ENCODE assay signal across 12 cellular contexts in genomic region chr3:141330718-141331369, GRCh38. TPM values are rescaled to one million over a fixed set of nuclear protein-coding genes. Genes with fewer than 3 reads are reported as not detected.
DNase-seq lines count a peak whose midpoint lies in the region; ATAC-seq and TF ChIP-seq lines count a peak whose summit lies in the region.
"Had no signal": no experiment of that assay in that cellular context is flagged by ENCODE, and none has a peak within 500 bp of the region (broad histone marks: within the 10 kb centered on the region; RNA-seq: fewer than 3 reads in every experiment).

No MANE protein-coding gene starts in this region.

- peak overlapping the region; percentile 86 to 94 for H4K8ac ChIP-seq in IMR-90 (ENCODE audit: low read depth in 2 of 2, low read length in 2 of 2)
- no peak overlapping the region for H4K8ac ChIP-seq in trophoblast cell (ENCODE audit: low read depth, low read length)

- no peaks in the 10 kb centered on the region for H3K9me3 ChIP-seq in BLaER1
- H3K9me3 ChIP-seq in IMR-90 (ENCODE audit: control insufficient read depth, insufficient read depth, low read length) = no peaks in the 10 kb centered on the region
- no peaks in the 10 kb centered on the region for H3K9me3 ChIP-seq in trophoblast cell (ENCODE audit: insufficient read depth, low read depth, low read length)
- H3K9me3 ChIP-seq: esophagus muscularis mucosa had no signal

- H2BK12ac ChIP-seq in trophoblast cell (ENCODE audit: low read length) = no peak overlapping the region

- H4K20me1 ChIP-seq in BLaER1 (no peaks in the 10 kb centered on the region), IMR-90 (ENCODE audit: insufficient read depth, low read length) (no peaks in the 10 kb centered on the region)

- H2AK9ac ChIP-seq in IMR-90 (replicated peaks; ENCODE audit: low read depth, low read length, poor library complexity) = peak overlapping the region; percentile 83

- peak overlapping the region; percentile 98 for H3K27ac Mint-ChIP-seq in chondrocyte (ENCODE audit: unreplicated experiment)
- H3K27ac Mint-ChIP-seq: activated CD4-positive, alpha-beta T cell treated with anti-CD3 and anti-CD28 coated beads for 36 hours had no signal

- peak overlapping the region; percentile 98 for H2AK5ac ChIP-seq in IMR-90 (ENCODE audit: low read depth, low read length)
- H2AK5ac ChIP-seq in trophoblast cell (ENCODE audit: low read length) = no peak overlapping the region

- WGBS in IMR-90 (ENCODE audit: extremely low coverage in 2 of 2, insufficient read length in 1 of 2), 2 experiments = no CpG with 5 or more reads among the region's 3 CpGs
- WGBS in trophoblast cell (ENCODE audit: extremely low coverage, insufficient coverage, insufficient read length) = no CpG with 5 or more reads among the region's 3 CpGs

- no peaks in the 10 kb centered on the region for H3K36me3 ChIP-seq in BLaER1
- H3K36me3 ChIP-seq in IMR-90 (ENCODE audit: control insufficient read depth, insufficient read depth, low read length) = no peaks in the 10 kb centered on the region
- no peaks in the 10 kb centered on the region for H3K36me3 ChIP-seq in trophoblast cell (ENCODE audit: control insufficient read depth in 1 of 2, insufficient read depth in 2 of 2, low read length in 2 of 2)
- H3K36me3 ChIP-seq: esophagus muscularis mucosa had no signal

- DNase-seq in IMR-90 = peak; percentile 54
- DNase-seq in chondrocyte (ENCODE audit: low spot score) = no peak
- no peak for DNase-seq in trophoblast cell
- no peak for DNase-seq in DMS153 treated with DMSO at 0.1 percent for 48 hours (lab: John Stamatoyannopoulos, UW; ENCODE audit: unreplicated experiment)
- DNase-seq in COLO829 (ENCODE audit: low spot score) = no peak
- DNase-seq in stimulated activated CD4-positive, alpha-beta T cell treated with anti-CD3 and anti-CD28 coated beads, Interleukin-2, amount 100 ng/mL, for 24 hours = no peak
- DNase-seq: activated effector memory CD4-positive, alpha-beta T cell treated with Interleukin-2 at 50 U/mL for 16 hours; GF-D8; NCI-H1105 had no signal

- no peak for ATAC-seq in IMR-90 (ENCODE audit: low read depth)
- ATAC-seq: activated CD4-positive, alpha-beta T cell treated with anti-CD3 and anti-CD28 coated beads for 36 hours had no signal

- H3K4ac ChIP-seq in IMR-90 (ENCODE audit: low read depth, low read length) (peak overlapping the region; percentile 99), trophoblast cell (ENCODE audit: low read depth, low read length) (no peak overlapping the region)

- peak overlapping the region; percentile 99 for H2BK120ac ChIP-seq in IMR-90 (ENCODE audit: low read depth, low read length)
- H2BK120ac ChIP-seq in trophoblast cell (ENCODE audit: insufficient read depth, low read length, poor library complexity) = no peak overlapping the region

- H3K23ac ChIP-seq in IMR-90 (ENCODE audit: low read depth, low read length) = peak overlapping the region; percentile 98
- no peak overlapping the region for H3K23ac ChIP-seq in trophoblast cell (ENCODE audit: low read length)

- dilution Hi-C loops in IMR-90 (cut with HindIII; ENCODE audit: low sequenced_read_pairs, unreplicated experiment) = no loop called here

- H3K27me3 ChIP-seq in BLaER1 (no peaks in the 10 kb centered on the region), IMR-90 (ENCODE audit: control insufficient read depth, insufficient read depth, low read length) (no peaks in the 10 kb centered on the region), trophoblast cell (ENCODE audit: insufficient read depth, low read length) (no peaks in the 10 kb centered on the region)
- H3K27me3 ChIP-seq: esophagus muscularis mucosa had no signal

- peak overlapping the region; percentile 96 for H2BK15ac ChIP-seq in IMR-90 (ENCODE audit: low read depth, low read length)

- H3K18ac ChIP-seq in IMR-90 (ENCODE audit: low read depth, low read length) (peak overlapping the region; percentile 94; the same call in 1 of the 2 replicates), trophoblast cell (ENCODE audit: low read length) (no peak overlapping the region)

- no peak overlapping the region for H3K4me3 Mint-ChIP-seq in chondrocyte (ENCODE audit: unreplicated experiment)
- H3K4me3 Mint-ChIP-seq: activated CD4-positive, alpha-beta T cell treated with anti-CD3 and anti-CD28 coated beads for 36 hours had no signal

- H3K4me3 ChIP-seq in BLaER1 (no peak overlapping the region), IMR-90 (ENCODE audit: insufficient read depth, low read depth, low read length) (no peak overlapping the region), trophoblast cell (ENCODE audit: low read depth, low read length) (no peak overlapping the region)
- H3K4me3 ChIP-seq: esophagus muscularis mucosa had no signal

- TF ChIP-seq CTCF in IMR-90 (conservative IDR thresholded peaks at IDR 0.05; ENCODE audit: low read depth, low read length) (no peak), chondrocyte (IDR thresholded peaks at IDR 0.05) (no peak)

- POLR2A ChIA-PET in IMR-90 (lab: Charles Lee; ENCODE audit: unreplicated experiment) = interaction anchor here (1.3 kb wide), 1 partner anchor 35 kb away, joined by 4 read pairs; no protein-coding TSS in a partner anchor

- no TSS peak for BruUV-seq in IMR-90 (replicated peaks; lab: Mats Ljungman, UMichigan)

- H3K36me3 Mint-ChIP-seq in chondrocyte (ENCODE audit: low read depth) = no peaks in the 10 kb centered on the region

- in situ Hi-C loops in IMR-90 (cut with MboI; ENCODE audit: low sequenced_read_pairs) = loop anchor here (25.0 kb wide), 1 partner anchor 556 kb away; the partner anchor contains the start of gene ATP1B3

- peak overlapping the region; percentile 98 for H3K14ac ChIP-seq in IMR-90 (replicated peaks; ENCODE audit: low read depth, low read length)
- no peak overlapping the region for H3K14ac ChIP-seq in trophoblast cell (ENCODE audit: low read length)

- H2BK5ac ChIP-seq in IMR-90 (ENCODE audit: low read depth, low read length, poor library complexity, severe bottlenecking) (peak overlapping the region; percentile 99), trophoblast cell (ENCODE audit: low read depth, low read length, poor library complexity) (no peak overlapping the region)

- H3K9ac ChIP-seq in BLaER1 (no peak overlapping the region), IMR-90 (ENCODE audit: low read depth, low read length) (peak overlapping the region; percentile 59; the same call in 1 of the 2 replicates), trophoblast cell (ENCODE audit: low read length) (no peak overlapping the region)

- peak overlapping the region; percentile 78 for H4K5ac ChIP-seq in IMR-90 (ENCODE audit: low read depth, low read length)

- TF ChIP-seq RAD21 in IMR-90 (IDR thresholded peaks at IDR 0.05; ENCODE audit: low read length) = no peak

- H3K79me1 ChIP-seq in IMR-90 (ENCODE audit: low read depth in 1 of 2, low read length in 2 of 2) = peaks cover 0 to 30% of the 10 kb centered on the region in 2 experiments; a peak in 3 of 4 replicates
- peaks cover 3% of the 10 kb centered on the region for H3K79me1 ChIP-seq in trophoblast cell (ENCODE audit: low read length)

- intact Hi-C loops in IMR-90 (cut with micrococcal nuclease) = no loop called here

- no peaks in the 10 kb centered on the region for H3K27me3 Mint-ChIP-seq in chondrocyte (ENCODE audit: low read depth)

- H4K12ac ChIP-seq in trophoblast cell (ENCODE audit: low read depth, low read length) = no peak overlapping the region

- H3K4me1 ChIP-seq in BLaER1 (peaks cover 16% of the 10 kb centered on the region), IMR-90 (ENCODE audit: control insufficient read depth, insufficient read depth, low read length) (peaks cover 32% of the 10 kb centered on the region), trophoblast cell (ENCODE audit: control insufficient read depth in 1 of 2, insufficient read depth in 2 of 2, low read length in 2 of 2) (peaks cover 4 to 11% of the 10 kb centered on the region in 2 experiments)

- no peak overlapping the region for H3K27ac ChIP-seq in BLaER1
- H3K27ac ChIP-seq in IMR-90 (ENCODE audit: insufficient read depth, low read length) = peak overlapping the region; percentile 67
- H3K27ac ChIP-seq in trophoblast cell (ENCODE audit: low read depth, low read length) = peak overlapping the region; percentile 36
- H3K27ac ChIP-seq: esophagus muscularis mucosa had no signal

- H4K91ac ChIP-seq in IMR-90 (ENCODE audit: insufficient read depth, low read depth, low read length) (peak overlapping the region; percentile 96), trophoblast cell (ENCODE audit: low read depth, low read length) (no peak overlapping the region)

- no peaks in the 10 kb centered on the region for H3K79me2 ChIP-seq in trophoblast cell (ENCODE audit: control insufficient read depth, insufficient read depth, low read length, poor library complexity)

- H2AFZ ChIP-seq in IMR-90 (replicated peaks; ENCODE audit: low read length, poor library complexity) (no peak overlapping the region), trophoblast cell (ENCODE audit: insufficient read depth, low read length, poor library complexity) (no peak overlapping the region)

- H3K4me2 ChIP-seq in BLaER1 (peak overlapping the region; percentile 35), IMR-90 (ENCODE audit: low read depth, low read length) (no peak overlapping the region), trophoblast cell (ENCODE audit: low read length) (no peak overlapping the region)

- H3K9me3 Mint-ChIP-seq in chondrocyte (ENCODE audit: low read depth) = no peaks in the 10 kb centered on the region

- H3K4me1 Mint-ChIP-seq in chondrocyte (ENCODE audit: low read depth) = peaks cover 62% of the 10 kb centered on the region

- peak overlapping the region; percentile 92 for H3K56ac ChIP-seq in IMR-90 (ENCODE audit: extremely low read depth, insufficient read depth, low read length)

- peak overlapping the region; percentile 99 for H2BK20ac ChIP-seq in IMR-90 (ENCODE audit: low read depth, low read length)

- CTCF ChIA-PET in IMR-90 (lab: Yijun Ruan, JAX) = interaction anchor here (1.2 kb wide), 1 partner anchor 230 kb away, joined by 3 read pairs; no protein-coding TSS in a partner anchor

- TF ChIP-seq POLR2A in IMR-90 (IDR thresholded peaks at IDR 0.05; ENCODE audit: low read depth, low read length) = no peak

- peaks cover 37% of the 10 kb centered on the region for H3K9me1 ChIP-seq in IMR-90 (ENCODE audit: insufficient read depth, low read length)

TF ChIP-seq in IMR-90, 13 proteins besides CTCF, POLR2A, EP300 and RAD21:
- TF ChIP-seq CHD1 (IDR thresholded peaks at IDR 0.05; ENCODE audit: low read depth, low read length) (no peak), FOS (IDR thresholded peaks at IDR 0.05; ENCODE audit: low read depth, low read length) (0 out of 2 replicates have a peak, but pooled peaks have one; percentile 28)

RNA-seq across cellular contexts. Expression of gene ZBTB38, which starts 37.5 kb away (rescaled TPM):
- total RNA-seq in IMR-90 (2012; rRNA removed) = 230 and 274 TPM in 2 replicates
- 44.9 and 45.1 TPM in 2 replicates for polyA plus RNA-seq in IMR-90 (2012; rRNA removed)
- polyA plus RNA-seq in IMR-90 (2012; cell fraction: cytosol; rRNA removed) = 15.3 and 16.3 TPM in 2 replicates
- polyA plus RNA-seq in IMR-90 (2012; cell fraction: nucleus; rRNA removed; ENCODE audit: low replicate concordance) = 12.9 and 53.4 TPM in 2 replicates
- 50.4 to 71.1 TPM (median 64.6 TPM) in 3 replicates for total RNA-seq in chondrocyte
- 38.2 and 38.5 TPM in 2 replicates for polyA plus RNA-seq in trophoblast cell (2013)
